In the genomic region with DNA sequence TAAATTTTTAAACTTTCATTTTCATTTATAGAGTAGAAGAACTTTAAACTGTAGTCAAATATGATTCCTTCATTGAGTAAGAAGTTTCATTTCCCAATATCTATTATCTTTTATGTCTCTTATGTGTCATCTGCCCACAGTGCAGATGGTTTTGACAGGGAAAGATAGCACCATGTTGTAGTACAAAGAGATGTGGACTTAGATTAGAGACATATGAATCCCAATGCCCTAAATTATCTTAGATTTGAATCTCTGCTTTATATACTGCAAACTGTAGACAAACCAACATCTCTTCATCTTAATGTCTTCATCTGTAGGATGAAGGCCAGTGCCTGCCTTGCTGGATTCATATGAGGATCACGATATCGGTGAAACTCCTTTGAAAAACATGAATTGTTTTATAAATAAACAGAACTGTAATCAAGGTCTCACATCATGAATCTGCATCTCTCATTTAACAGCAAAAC, we compare ENCODE assay signal across 11 cellular contexts.
A peak's percentile ranks its signal among the peaks of the same experiment; 100 is the strongest.
DNase-seq lines count a peak whose midpoint lies in the region; ATAC-seq and TF ChIP-seq lines count a peak whose summit lies in the region.
"Had no signal": no experiment of that assay in that cellular context is flagged by ENCODE, and none has a peak within 500 bp of the region (broad histone marks: within the 10 kb centered on the region; RNA-seq: fewer than 3 reads in every experiment).

No MANE protein-coding gene starts in this region.

- peaks cover 14% of the 10 kb centered on the region for H3K4me1 Mint-ChIP-seq in activated T-helper 2 cell treated with anti-CD3 and anti-CD28 coated beads, Interferon-gamma antibody, Interleukin-2, Interleukin-4, amounts not matched to agents 10 μg/mL and 5 μg/mL and 100 μg/mL, durations not matched to agents 14 hours and 24 hours and 36 hours (ENCODE audit: low read depth)

- H3K4me3 Mint-ChIP-seq in activated T-helper 2 cell treated with anti-CD3 and anti-CD28 coated beads, Interferon-gamma antibody, Interleukin-2, Interleukin-4, amounts not matched to agents 10 μg/mL and 5 μg/mL and 100 μg/mL, durations not matched to agents 14 hours and 24 hours and 36 hours (ENCODE audit: low read depth), result no peak overlapping the region
- H3K4me3 Mint-ChIP-seq: T-helper 1 cell treated with Interleukin-12 subunit alpha and Interleukin-12 subunit beta and Interleukin-4 antibody, amounts not matched to agents 30 μg/mL and 1 μg/mL, for 36 hours had no signal

- peaks cover 18% of the 10 kb centered on the region for H3K27me3 Mint-ChIP-seq in activated T-helper 2 cell treated with anti-CD3 and anti-CD28 coated beads, Interferon-gamma antibody, Interleukin-2, Interleukin-4, amounts not matched to agents 10 μg/mL and 5 μg/mL and 100 μg/mL, durations not matched to agents 14 hours and 24 hours and 36 hours (ENCODE audit: low read depth)

- DNase-seq in GM10248 (ENCODE audit: extremely low spot score) (peak; percentile 38), NOMO-1 treated with DMSO at 0.1 percent for 48 hours (lab: John Stamatoyannopoulos, UW; ENCODE audit: unreplicated experiment) (peak; percentile 90), SHP77 treated with DMSO at 0.1 percent for 48 hours (lab: John Stamatoyannopoulos, UW) (no peak), NCI-H1092 treated with DMSO at 0.1 percent for 48 hours (lab: John Stamatoyannopoulos, UW) (no peak)
- no peak for DNase-seq in activated T-helper 2 cell treated with anti-CD3 and anti-CD28 coated beads, Interferon-gamma antibody, Interleukin-2, Interleukin-4, amounts not matched to agents 10 μg/mL and 5 μg/mL and 100 μg/mL, durations not matched to agents 14 hours and 24 hours and 36 hours (ENCODE audit: low spot score)
- DNase-seq: activated naive CD4-positive, alpha-beta T cell treated with anti-CD3 and anti-CD28 coated beads, Interleukin-2, amount 50 U/mL, for 16 hours; NCI-H187 had no signal

- no peak overlapping the region for H3K27ac Mint-ChIP-seq in activated T-helper 2 cell treated with anti-CD3 and anti-CD28 coated beads, Interferon-gamma antibody, Interleukin-2, Interleukin-4, amounts not matched to agents 10 μg/mL and 5 μg/mL and 100 μg/mL, durations not matched to agents 14 hours and 24 hours and 36 hours
- H3K27ac Mint-ChIP-seq: T-helper 1 cell treated with Interleukin-12 subunit alpha and Interleukin-12 subunit beta and Interleukin-4 antibody, amounts not matched to agents 30 μg/mL and 1 μg/mL, for 36 hours had no signal

- intact Hi-C loops in activated T-helper 2 cell treated with anti-CD3 and anti-CD28 coated beads, Interferon-gamma antibody, Interleukin-2, Interleukin-4, amounts not matched to agents 10 μg/mL and 5 μg/mL and 100 μg/mL, durations not matched to agents 14 hours and 24 hours and 36 hours (cut with micrococcal nuclease), result loop anchor here (2.0 to 5.0 kb wide), 4 partner anchors 383 to 1186 kb away; no protein-coding TSS in a partner anchor

- H3K36me3 Mint-ChIP-seq in activated T-helper 2 cell treated with anti-CD3 and anti-CD28 coated beads, Interferon-gamma antibody, Interleukin-2, Interleukin-4, amounts not matched to agents 10 μg/mL and 5 μg/mL and 100 μg/mL, durations not matched to agents 14 hours and 24 hours and 36 hours (ENCODE audit: low read depth), result no peaks in the 10 kb centered on the region

- ATAC-seq in GM19351 (IDR thresholded peaks at IDR 0.05; ENCODE audit: unreplicated experiment) (peak; percentile 97), HG02970 (IDR thresholded peaks at IDR 0.05; ENCODE audit: low FRiP score, unreplicated experiment) (peak; percentile 76), GM21526 (IDR thresholded peaks at IDR 0.05; ENCODE audit: low FRiP score, unreplicated experiment) (no peak)

- no peak for TF ChIP-seq CTCF in GM10248 (IDR thresholded peaks at IDR 0.05; ENCODE audit: control extremely low read depth, extremely low read depth, low read depth, missing control alignments)

- H3K9me3 Mint-ChIP-seq in activated T-helper 2 cell treated with anti-CD3 and anti-CD28 coated beads, Interferon-gamma antibody, Interleukin-2, Interleukin-4, amounts not matched to agents 10 μg/mL and 5 μg/mL and 100 μg/mL, durations not matched to agents 14 hours and 24 hours and 36 hours, result no peaks in the 10 kb centered on the region
- H3K9me3 Mint-ChIP-seq: T-helper 1 cell treated with Interleukin-12 subunit alpha and Interleukin-12 subunit beta and Interleukin-4 antibody, amounts not matched to agents 30 μg/mL and 1 μg/mL, for 36 hours had no signal

- CTCF ChIA-PET in GM10248 (lab: Yijun Ruan, JAX), result interaction anchor here (1.4 kb wide), 1 partner anchor 19 kb away, joined by 3 read pairs; no protein-coding TSS in a partner anchor

- POLR2A ChIA-PET in GM10248 (lab: Yijun Ruan, JAX), result no interaction called here

Comparison
In these comparisons a context has a peak if more than half of its experiments do, and no peak if none do; other contexts are left out.
1. DNase-seq: peak in GM10248 (single experiment) and NOMO-1 treated with DMSO at 0.1 percent for 48 hours (single experiment); none in activated T-helper 2 cell treated with anti-CD3 and anti-CD28 coated beads, Interferon-gamma antibody, Interleukin-2, Interleukin-4, amounts not matched to agents 10 μg/mL and 5 μg/mL and 100 μg/mL, durations not matched to agents 14 hours and 24 hours and 36 hours (single experiment), SHP77 treated with DMSO at 0.1 percent for 48 hours (single experiment) and NCI-H1092 treated with DMSO at 0.1 percent for 48 hours (single experiment).